In the genomic region with DNA sequence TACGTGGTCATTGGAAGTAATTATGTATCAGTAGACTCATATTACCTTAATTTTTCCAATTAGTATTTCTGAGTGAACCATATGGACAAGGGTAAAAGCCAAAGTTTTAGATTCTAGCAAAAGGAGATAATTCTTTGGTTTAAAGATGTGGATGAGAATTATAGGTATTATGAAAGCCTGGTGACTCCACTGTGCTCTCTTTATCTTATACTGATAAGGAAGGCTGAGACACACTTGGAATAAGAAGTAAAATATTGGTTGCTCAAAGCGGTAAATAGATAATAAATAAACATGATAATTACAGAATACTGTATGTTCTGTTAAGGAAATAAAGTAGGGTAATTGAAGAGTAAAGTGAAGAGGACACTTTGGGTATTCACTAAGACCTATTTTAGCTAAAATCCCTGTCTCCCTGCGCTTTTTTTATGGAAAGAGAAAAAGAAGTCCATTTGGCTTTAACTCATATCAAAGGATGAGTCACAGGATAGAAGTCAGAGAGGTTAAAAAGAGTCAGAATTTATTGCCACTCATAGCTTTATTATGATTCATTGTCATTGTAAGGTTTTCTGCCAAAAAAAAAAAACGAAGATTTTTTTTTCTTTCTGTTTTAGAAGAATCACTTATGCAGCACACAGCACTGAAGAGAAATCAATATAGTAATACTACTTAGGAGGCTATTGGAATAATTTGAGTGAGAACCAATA, we compare ENCODE assay signal across 14 cellular contexts.
A peak's percentile ranks its signal among the peaks of the same experiment; 100 is the strongest.
DNase-seq lines count a peak whose midpoint lies in the region; ATAC-seq and TF ChIP-seq lines count a peak whose summit lies in the region.
"Had no signal": no experiment of that assay in that cellular context is flagged by ENCODE, and none has a peak within 500 bp of the region (broad histone marks: within the 10 kb centered on the region; RNA-seq: fewer than 3 reads in every experiment).

No MANE protein-coding gene starts in this region.

- DNase-seq in BJ (ENCODE audit: low read depth), result peak; percentile 29
- DNase-seq in IMR-90, result peak; percentile 49
- DNase-seq in astrocyte of the hippocampus (ENCODE audit: low read depth, low spot score), result peak; percentile 7
- peak; percentile 25 for DNase-seq in kidney tubule cell (ENCODE audit: low spot score)
- DNase-seq in effector memory CD8-positive, alpha-beta T cell, result no peak
- DNase-seq in Karpas-422, result no peak
- DNase-seq in NCI-H2227 treated with DMSO at 0.1 percent for 48 hours (lab: John Stamatoyannopoulos, UW), result no peak
- DNase-seq: activated gamma-delta T cell; DMS79; effector memory CD4-positive, alpha-beta T cell had no signal

- H2BK120ac ChIP-seq in IMR-90 (ENCODE audit: low read depth, low read length), result no peak overlapping the region

- peaks cover 0 to 19% of the 10 kb centered on the region in 2 donors for H3K9me3 Mint-ChIP-seq in effector memory CD8-positive, alpha-beta T cell
- H3K9me3 Mint-ChIP-seq: brain had no signal

- no peaks in the 10 kb centered on the region for H3K27me3 Mint-ChIP-seq in effector memory CD8-positive, alpha-beta T cell
- H3K27me3 Mint-ChIP-seq: brain had no signal

- TF ChIP-seq CTCF in BJ (IDR thresholded peaks at IDR 0.05; ENCODE audit: insufficient read depth, low read depth, low read length) (no peak), IMR-90 (conservative IDR thresholded peaks at IDR 0.05; ENCODE audit: low read depth, low read length) (no peak)

- H3K27me3 ChIP-seq in BJ (ENCODE audit: control insufficient read depth, insufficient read depth, low read length), result no peaks in the 10 kb centered on the region
- no peaks in the 10 kb centered on the region for H3K27me3 ChIP-seq in IMR-90 (ENCODE audit: control insufficient read depth, insufficient read depth, low read length)
- no peaks in the 10 kb centered on the region for H3K27me3 ChIP-seq in Karpas-422 (ENCODE audit: low read length)

- H2BK20ac ChIP-seq in IMR-90 (ENCODE audit: low read depth, low read length), result no peak overlapping the region

- H3K4me2 ChIP-seq in IMR-90 (ENCODE audit: low read depth, low read length) (no peak overlapping the region), Karpas-422 (ENCODE audit: low read depth, low read length, poor library complexity, severe bottlenecking) (no peak overlapping the region)

- no peak overlapping the region for H3K27ac ChIP-seq in IMR-90 (ENCODE audit: insufficient read depth, low read length)
- no peak overlapping the region for H3K27ac ChIP-seq in Karpas-422 (ENCODE audit: low read length)
- H3K27ac ChIP-seq: VCaP had no signal

- BruUV-seq in IMR-90 (replicated peaks; lab: Mats Ljungman, UMichigan), result no TSS peak

- H4K91ac ChIP-seq in IMR-90 (ENCODE audit: insufficient read depth, low read depth, low read length), result no peak overlapping the region

- dilution Hi-C loops in IMR-90 (cut with HindIII; ENCODE audit: low sequenced_read_pairs, unreplicated experiment), result no loop called here

- TF ChIP-seq POLR2A in IMR-90 (IDR thresholded peaks at IDR 0.05; ENCODE audit: low read depth, low read length), result no peak

- no peak overlapping the region for H3K4ac ChIP-seq in IMR-90 (ENCODE audit: low read depth, low read length)

- no peak overlapping the region for H3K27ac Mint-ChIP-seq in effector memory CD8-positive, alpha-beta T cell
- H3K27ac Mint-ChIP-seq: brain had no signal

- H3K9me3 ChIP-seq in IMR-90 (ENCODE audit: control insufficient read depth, insufficient read depth, low read length) (no peaks in the 10 kb centered on the region), Karpas-422 (ENCODE audit: low read length) (peaks cover 32% of the 10 kb centered on the region)

- H3K36me3 Mint-ChIP-seq in effector memory CD8-positive, alpha-beta T cell (ENCODE audit: insufficient read depth), result no peaks in the 10 kb centered on the region
- H3K36me3 Mint-ChIP-seq: brain had no signal

- H4K20me1 ChIP-seq in IMR-90 (ENCODE audit: insufficient read depth, low read length) (no peaks in the 10 kb centered on the region), Karpas-422 (ENCODE audit: insufficient read depth, low read depth, low read length) (no peaks in the 10 kb centered on the region)

- H3K79me1 ChIP-seq in IMR-90 (ENCODE audit: low read depth in 1 of 2, low read length in 2 of 2), result no peaks in the 10 kb centered on the region

- no CpG with 5 or more reads among the region's 4 CpGs for WGBS in IMR-90 (ENCODE audit: extremely low coverage in 2 of 2, insufficient read length in 1 of 2), 2 experiments

- no peaks in the 10 kb centered on the region for H3K9me2 ChIP-seq in Karpas-422 (replicated peaks; ENCODE audit: insufficient read depth, low read length)

- H3K4me1 ChIP-seq in IMR-90 (ENCODE audit: control insufficient read depth, insufficient read depth, low read length) (no peaks in the 10 kb centered on the region), Karpas-422 (ENCODE audit: low read length) (no peaks in the 10 kb centered on the region)

- H2AFZ ChIP-seq in IMR-90 (replicated peaks; ENCODE audit: low read length, poor library complexity) (no peak overlapping the region), Karpas-422 (ENCODE audit: low read length) (no peak overlapping the region)

- no peaks in the 10 kb centered on the region for H3K36me3 ChIP-seq in BJ (ENCODE audit: control insufficient read depth, insufficient read depth, low read length)
- H3K36me3 ChIP-seq in IMR-90 (ENCODE audit: control insufficient read depth, insufficient read depth, low read length), result no peaks in the 10 kb centered on the region
- no peaks in the 10 kb centered on the region for H3K36me3 ChIP-seq in Karpas-422 (ENCODE audit: insufficient read depth, low read length)

- no peak overlapping the region for H2BK5ac ChIP-seq in IMR-90 (ENCODE audit: low read depth, low read length, poor library complexity, severe bottlenecking)

- no peak overlapping the region for H3K18ac ChIP-seq in IMR-90 (ENCODE audit: low read depth, low read length)

- no peak for TF ChIP-seq RAD21 in IMR-90 (IDR thresholded peaks at IDR 0.05; ENCODE audit: low read length)

- H3K79me2 ChIP-seq in Karpas-422 (ENCODE audit: low read length), result no peaks in the 10 kb centered on the region

- no peak overlapping the region for H3K23ac ChIP-seq in IMR-90 (ENCODE audit: low read depth, low read length)

- POLR2A ChIA-PET in BJ (lab: Charles Lee), result interaction anchor here (0.7 kb wide), 1 partner anchor 20 kb away, joined by 5 read pairs; no protein-coding TSS in a partner anchor
- POLR2A ChIA-PET in IMR-90 (lab: Charles Lee; ENCODE audit: unreplicated experiment), result no interaction called here

- H3K14ac ChIP-seq in IMR-90 (replicated peaks; ENCODE audit: low read depth, low read length), result no peak overlapping the region

- no peak overlapping the region for H2AK9ac ChIP-seq in IMR-90 (replicated peaks; ENCODE audit: low read depth, low read length, poor library complexity)

- H3K9ac ChIP-seq in IMR-90 (ENCODE audit: low read depth, low read length) (no peak overlapping the region), Karpas-422 (ENCODE audit: low read length) (no peak overlapping the region)

- H2BK15ac ChIP-seq in IMR-90 (ENCODE audit: low read depth, low read length), result no peak overlapping the region

- ATAC-seq in IMR-90 (ENCODE audit: low read depth), result no peak
- no peak for ATAC-seq in effector memory CD8-positive, alpha-beta T cell (replicated peaks)
- no peak for ATAC-seq in GM21619 (IDR thresholded peaks at IDR 0.05; ENCODE audit: unreplicated experiment)
- ATAC-seq: GM12878 had no signal

- no peak overlapping the region for H3K4me3 ChIP-seq in BJ (ENCODE audit: low read depth, low read length)
- no peak overlapping the region for H3K4me3 ChIP-seq in IMR-90 (ENCODE audit: insufficient read depth, low read depth, low read length)
- no peak overlapping the region for H3K4me3 ChIP-seq in Karpas-422 (ENCODE audit: low read length)
- H3K4me3 ChIP-seq: GM12878 had no signal

- no peaks in the 10 kb centered on the region for H3K9me1 ChIP-seq in IMR-90 (ENCODE audit: insufficient read depth, low read length)

- no peak overlapping the region for H3K56ac ChIP-seq in IMR-90 (ENCODE audit: extremely low read depth, insufficient read depth, low read length)

- in situ Hi-C loops in IMR-90 (cut with MboI; ENCODE audit: low sequenced_read_pairs), result no loop called here

- H2AK5ac ChIP-seq in IMR-90 (ENCODE audit: low read depth, low read length), result no peak overlapping the region

- intact Hi-C loops in IMR-90 (cut with micrococcal nuclease), result no loop called here

- no peak overlapping the region for H4K5ac ChIP-seq in IMR-90 (ENCODE audit: low read depth, low read length)

- no peaks in the 10 kb centered on the region for H3K4me1 Mint-ChIP-seq in effector memory CD8-positive, alpha-beta T cell (ENCODE audit: low read depth in 2 of 2)
- H3K4me1 Mint-ChIP-seq: brain had no signal

- H4K8ac ChIP-seq in IMR-90 (ENCODE audit: low read depth in 2 of 2, low read length in 2 of 2), result no peak overlapping the region

- H3K4me3 Mint-ChIP-seq in effector memory CD8-positive, alpha-beta T cell, result no peak overlapping the region
- H3K4me3 Mint-ChIP-seq: brain had no signal

- CTCF ChIA-PET in BJ (lab: Yijun Ruan, JAX), result interaction anchor here (0.6 to 1.4 kb wide), 2 partner anchors 13 to 16 kb away, joined by 3 to 4 read pairs; no protein-coding TSS in a partner anchor
- CTCF ChIA-PET in IMR-90 (lab: Yijun Ruan, JAX), result interaction anchor here (0.5 to 0.6 kb wide), 2 partner anchors 49 to 142 kb away, joined by 3 read pairs; no protein-coding TSS in a partner anchor

TF ChIP-seq in IMR-90, 13 proteins besides CTCF, POLR2A, EP300 and RAD21:
- TF ChIP-seq FOS (IDR thresholded peaks at IDR 0.05; ENCODE audit: low read depth, low read length), result 0 out of 2 replicates have a peak, but pooled peaks have one; percentile 13
- no peak for TF ChIP-seq MXI1 (IDR thresholded peaks at IDR 0.05; ENCODE audit: borderline replicate concordance, low read depth, low read length)
- no peak for TF ChIP-seq SMC3 (IDR thresholded peaks at IDR 0.05; ENCODE audit: low read depth, low read length)
- no peak for TF ChIP-seq RFX5 (IDR thresholded peaks at IDR 0.05; ENCODE audit: low read depth, low read length)
- TF ChIP-seq RCOR1 (IDR thresholded peaks at IDR 0.05; ENCODE audit: insufficient replicate concordance, low read length), result no peak

Comparison
In these comparisons a context has a peak if more than half of its experiments do, and no peak if none do; other contexts are left out.
1. DNase-seq: peak in BJ (single experiment), IMR-90 (single experiment), astrocyte of the hippocampus (single experiment) and kidney tubule cell (single experiment); none in effector memory CD8-positive, alpha-beta T cell (0 of 3), Karpas-422 (single experiment) and NCI-H2227 treated with DMSO at 0.1 percent for 48 hours (single experiment).